ENCODE assay signal across 1 cellular context in genomic region chr9:105297442-105298097, GRCh38.
TF ChIP-seq lines count a peak whose summit lies in the region.

No MANE protein-coding gene starts in this region.

TF ChIP-seq in SK-N-SH, 30 proteins besides CTCF, POLR2A, EP300 and RAD21 (continued from another document):
- TF ChIP-seq MAX (IDR thresholded peaks at IDR 0.05; ENCODE audit: low read depth), result no peak
- TF ChIP-seq GABPA (IDR thresholded peaks at IDR 0.05; ENCODE audit: low read depth), result no peak
TF ChIP-seq in SK-N-SH: peak in this region for 0.
